In genomic region chr7:80618105-80618504, GRCh38 we compare ENCODE assay signal across 25 cellular contexts. TPM values are rescaled to one million over a fixed set of nuclear protein-coding genes. Genes with fewer than 3 reads are reported as not detected.
DNase-seq lines count a peak whose midpoint lies in the region; ATAC-seq and TF ChIP-seq lines count a peak whose summit lies in the region.
"Had no signal": no experiment of that assay in that cellular context is flagged by ENCODE, and none has a peak within 500 bp of the region (broad histone marks: within the 10 kb centered on the region; RNA-seq: fewer than 3 reads in every experiment).

No MANE protein-coding gene starts in this region.

- H3K27ac ChIP-seq in psoas muscle (peak overlapping the region; percentile 87), foreskin keratinocyte (no peak overlapping the region)
- H3K27ac ChIP-seq: brain microvascular endothelial cell, epithelial cell of prostate, parathyroid adenoma had no signal

- no peaks in the 10 kb centered on the region for H3K9me3 ChIP-seq in psoas muscle
- H3K9me3 ChIP-seq: adrenal gland, tibial nerve had no signal

- in situ Hi-C loops in KBM-7 (cut with MboI; ENCODE audit: low pct_unique_long_range_greater_than_20kb, low sequenced_read_pairs): no loop called here

- intact Hi-C loops in left cardiac atrium (cut with DNase I) (no loop called here), psoas muscle (cut with DNase I) (no loop called here)

- peak; percentile 38 for DNase-seq in KBM-7
- peak; percentile 88 for DNase-seq in NOMO-1 treated with dmso at 0.1 percent for 144 hours (lab: John Stamatoyannopoulos, UW; ENCODE audit: unreplicated experiment)
- no peak for DNase-seq in left cardiac atrium
- DNase-seq in psoas muscle: no peak
- no peak for DNase-seq in foreskin keratinocyte
- DNase-seq in NCI-H446 (lab: John Stamatoyannopoulos, UW): no peak
- DNase-seq in NCI-H2081 (lab: John Stamatoyannopoulos, UW): no peak
- DNase-seq: activated CD4-positive, alpha-beta T cell treated with anti-CD3 and anti-CD28 coated beads for 48 hours; activated naive CD4-positive, alpha-beta T cell; activated T-cell treated with anti-CD3 and anti-CD28 coated beads, Interleukin-2, amount 50 U/mL, for 4 hours; brain microvascular endothelial cell; CD4-positive, alpha-beta T cell; effector CD4-positive, alpha-beta T cell; NCI-H1694; NCI-H2171 treated with DMSO at 0.1 percent for 48 hours; NCI-H524 treated with DMSO at 0.1 percent for 48 hours; SHP77; stomach; T-cell had no signal

- 65 to 89% (median 83%) methylated on average over 1 of the region's 1 CpG for WGBS in psoas muscle, 3 donors

- ATAC-seq in left cardiac atrium (peak; percentile 27 to 68), psoas muscle (no peak), foreskin keratinocyte (no peak), GM18511 (IDR thresholded peaks at IDR 0.05; ENCODE audit: unreplicated experiment) (no peak)
- ATAC-seq: activated T-cell treated with anti-CD3 and anti-CD28 coated beads, Interleukin-2, amount 50 U/mL, for 4 hours; GM23338; T-cell had no signal

- H3K36me3 ChIP-seq in psoas muscle (ENCODE audit: insufficient read depth in 1 of 2, low read depth in 1 of 2): no peaks in the 10 kb centered on the region
- H3K36me3 ChIP-seq: adrenal gland, brain microvascular endothelial cell, stomach, tibial nerve had no signal

- peak overlapping the region; percentile 41 for H3K4me3 ChIP-seq in psoas muscle
- H3K4me3 ChIP-seq: adrenal gland, GM23338, stomach, tibial nerve had no signal

- TF ChIP-seq CTCF in psoas muscle (IDR thresholded peaks at IDR 0.05) (no peak), foreskin keratinocyte (conservative IDR thresholded peaks at IDR 0.05) (no peak)

- H3K27me3 ChIP-seq in psoas muscle (ENCODE audit: insufficient read depth in 3 of 3, low read length in 2 of 3) (no peaks in the 10 kb centered on the region), foreskin keratinocyte (no peaks in the 10 kb centered on the region)
- H3K27me3 ChIP-seq: adrenal gland, brain microvascular endothelial cell, stomach, tibial nerve had no signal

- H3K4me1 ChIP-seq in psoas muscle (peaks cover 62% of the 10 kb centered on the region), foreskin keratinocyte (no peaks in the 10 kb centered on the region)
- H3K4me1 ChIP-seq: parathyroid adenoma had no signal

RNA-seq across cellular contexts. Expression of gene CD36, which starts 20.3 kb away (rescaled TPM):
- total RNA-seq in left cardiac atrium (100 to 1,000 TPM; 760 to 831 TPM), psoas muscle (100 to 1,000 TPM; 149 to 662 (median 240) TPM), foreskin keratinocyte (0.20 TPM in 1 of 2 replicates, not detected in the other)
- polyA plus RNA-seq in psoas muscle (100 to 1,000 TPM; 166 to 273 (median 171) TPM), foreskin keratinocyte (0.02 TPM in 1 of 2 replicates, not detected in the other)

Comparison
In these comparisons a context has a peak if more than half of its experiments do, and no peak if none do; other contexts are left out.
1. DNase-seq: peak in KBM-7 (single experiment) and NOMO-1 treated with dmso at 0.1 percent for 144 hours (single experiment); none in left cardiac atrium (single experiment), psoas muscle (0 of 2), foreskin keratinocyte (0 of 2), NCI-H446 (0 of 2) and NCI-H2081 (0 of 2).
2. ATAC-seq: peak in left cardiac atrium (2 of 2); none in psoas muscle (0 of 4), foreskin keratinocyte (single experiment) and GM18511 (single experiment).
3. RNA of gene CD36, which starts 20.3 kb away (total RNA-seq): 760 to 831 TPM in left cardiac atrium and 149 to 662 TPM in psoas muscle; 0.20 TPM in foreskin keratinocyte; every median in the first group is over 100 times any median in the second.